ENCODE assay signal across 1 cellular context in genomic region chr5:127210082-127210481, GRCh38.
TF ChIP-seq lines count a peak whose summit lies in the region.

No MANE protein-coding gene starts in this region.

TF ChIP-seq in GM23338, 12 proteins besides CTCF, POLR2A, EP300 and RAD21 (continued from another document):
- TF ChIP-seq, protein P1, sequence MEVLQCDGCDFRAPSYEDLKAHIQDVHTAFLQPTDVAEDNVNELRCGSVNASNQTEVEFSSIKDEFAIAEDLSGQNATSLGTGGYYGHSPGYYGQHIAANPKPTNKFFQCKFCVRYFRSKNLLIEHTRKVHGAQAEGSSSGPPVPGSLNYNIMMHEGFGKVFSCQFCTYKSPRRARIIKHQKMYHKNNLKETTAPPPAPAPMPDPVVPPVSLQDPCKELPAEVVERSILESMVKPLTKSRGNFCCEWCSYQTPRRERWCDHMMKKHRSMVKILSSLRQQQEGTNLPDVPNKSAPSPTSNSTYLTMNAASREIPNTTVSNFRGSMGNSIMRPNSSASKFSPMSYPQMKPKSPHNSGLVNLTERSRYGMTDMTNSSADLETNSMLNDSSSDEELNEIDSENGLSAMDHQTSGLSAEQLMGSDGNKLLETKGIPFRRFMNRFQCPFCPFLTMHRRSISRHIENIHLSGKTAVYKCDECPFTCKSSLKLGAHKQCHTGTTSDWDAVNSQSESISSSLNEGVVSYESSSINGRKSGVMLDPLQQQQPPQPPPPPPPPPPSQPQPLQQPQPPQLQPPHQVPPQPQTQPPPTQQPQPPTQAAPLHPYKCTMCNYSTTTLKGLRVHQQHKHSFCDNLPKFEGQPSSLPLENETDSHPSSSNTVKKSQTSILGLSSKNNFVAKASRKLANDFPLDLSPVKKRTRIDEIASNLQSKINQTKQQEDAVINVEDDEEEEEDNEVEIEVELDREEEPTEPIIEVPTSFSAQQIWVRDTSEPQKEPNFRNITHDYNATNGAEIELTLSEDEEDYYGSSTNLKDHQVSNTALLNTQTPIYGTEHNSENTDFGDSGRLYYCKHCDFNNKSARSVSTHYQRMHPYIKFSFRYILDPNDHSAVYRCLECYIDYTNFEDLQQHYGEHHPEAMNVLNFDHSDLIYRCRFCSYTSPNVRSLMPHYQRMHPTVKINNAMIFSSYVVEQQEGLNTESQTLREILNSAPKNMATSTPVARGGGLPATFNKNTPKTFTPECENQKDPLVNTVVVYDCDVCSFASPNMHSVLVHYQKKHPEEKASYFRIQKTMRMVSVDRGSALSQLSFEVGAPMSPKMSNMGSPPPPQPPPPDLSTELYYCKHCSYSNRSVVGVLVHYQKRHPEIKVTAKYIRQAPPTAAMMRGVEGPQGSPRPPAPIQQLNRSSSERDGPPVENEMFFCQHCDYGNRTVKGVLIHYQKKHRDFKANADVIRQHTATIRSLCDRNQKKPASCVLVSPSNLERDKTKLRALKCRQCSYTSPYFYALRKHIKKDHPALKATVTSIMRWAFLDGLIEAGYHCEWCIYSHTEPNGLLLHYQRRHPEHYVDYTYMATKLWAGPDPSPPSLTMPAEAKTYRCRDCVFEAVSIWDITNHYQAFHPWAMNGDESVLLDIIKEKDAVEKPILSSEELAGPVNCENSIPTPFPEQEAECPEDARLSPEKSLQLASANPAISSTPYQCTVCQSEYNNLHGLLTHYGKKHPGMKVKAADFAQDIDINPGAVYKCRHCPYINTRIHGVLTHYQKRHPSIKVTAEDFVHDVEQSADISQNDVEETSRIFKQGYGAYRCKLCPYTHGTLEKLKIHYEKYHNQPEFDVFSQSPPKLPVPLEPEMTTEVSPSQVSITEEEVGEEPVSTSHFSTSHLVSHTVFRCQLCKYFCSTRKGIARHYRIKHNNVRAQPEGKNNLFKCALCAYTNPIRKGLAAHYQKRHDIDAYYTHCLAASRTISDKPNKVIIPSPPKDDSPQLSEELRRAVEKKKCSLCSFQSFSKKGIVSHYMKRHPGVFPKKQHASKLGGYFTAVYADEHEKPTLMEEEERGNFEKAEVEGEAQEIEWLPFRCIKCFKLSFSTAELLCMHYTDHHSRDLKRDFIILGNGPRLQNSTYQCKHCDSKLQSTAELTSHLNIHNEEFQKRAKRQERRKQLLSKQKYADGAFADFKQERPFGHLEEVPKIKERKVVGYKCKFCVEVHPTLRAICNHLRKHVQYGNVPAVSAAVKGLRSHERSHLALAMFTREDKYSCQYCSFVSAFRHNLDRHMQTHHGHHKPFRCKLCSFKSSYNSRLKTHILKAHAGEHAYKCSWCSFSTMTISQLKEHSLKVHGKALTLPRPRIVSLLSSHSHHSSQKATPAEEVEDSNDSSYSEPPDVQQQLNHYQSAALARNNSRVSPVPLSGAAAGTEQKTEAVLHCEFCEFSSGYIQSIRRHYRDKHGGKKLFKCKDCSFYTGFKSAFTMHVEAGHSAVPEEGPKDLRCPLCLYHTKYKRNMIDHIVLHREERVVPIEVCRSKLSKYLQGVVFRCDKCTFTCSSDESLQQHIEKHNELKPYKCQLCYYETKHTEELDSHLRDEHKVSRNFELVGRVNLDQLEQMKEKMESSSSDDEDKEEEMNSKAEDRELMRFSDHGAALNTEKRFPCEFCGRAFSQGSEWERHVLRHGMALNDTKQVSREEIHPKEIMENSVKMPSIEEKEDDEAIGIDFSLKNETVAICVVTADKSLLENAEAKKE (CRISPR knock-in tag; IDR thresholded peaks at IDR 0.05): no peak
- TF ChIP-seq REST (IDR thresholded peaks at IDR 0.05; ENCODE audit: unreplicated experiment) (no peak), ZNF114 (CRISPR knock-in tag; IDR thresholded peaks at IDR 0.05) (no peak), ZNF331 (CRISPR knock-in tag; IDR thresholded peaks at IDR 0.05; ENCODE audit: low read depth) (no peak), POLR2AphosphoS5 (IDR thresholded peaks at IDR 0.05; ENCODE audit: low read depth) (no peak), EZH2phosphoT487 (IDR thresholded peaks at IDR 0.05; ENCODE audit: unreplicated experiment) (no peak), NANOG (IDR thresholded peaks at IDR 0.05; ENCODE audit: borderline replicate concordance) (no peak), JUNB (IDR thresholded peaks at IDR 0.05; ENCODE audit: unreplicated experiment) (no peak), CREB1 (CRISPR knock-in tag; IDR thresholded peaks at IDR 0.05; ENCODE audit: low read depth) (no peak), EZH2 (IDR thresholded peaks at IDR 0.05; ENCODE audit: low read depth, unreplicated experiment) (no peak)
TF ChIP-seq in GM23338: peak in this region for 0.
